Comparison of ENCODE assay signal across 31 cellular contexts in the genomic region with DNA sequence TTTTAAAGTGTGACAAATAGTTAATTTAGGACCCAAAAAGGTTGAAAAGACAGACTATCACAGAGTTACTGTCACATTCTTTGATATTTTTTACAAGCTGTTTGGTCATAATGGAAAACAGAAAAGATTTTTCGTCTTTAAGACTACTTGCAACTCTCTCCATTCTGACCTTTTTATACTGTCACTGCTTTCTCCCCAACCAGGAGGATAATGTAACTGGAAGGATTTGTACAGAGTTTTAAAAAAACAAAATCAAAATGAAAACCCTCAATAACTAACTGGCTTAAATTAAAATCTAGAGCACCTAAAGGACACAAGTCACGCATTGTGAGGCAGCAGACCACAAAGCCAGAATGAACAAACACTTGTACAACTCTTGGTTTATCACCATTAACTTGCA.
DNase-seq lines count a peak whose midpoint lies in the region; ATAC-seq and TF ChIP-seq lines count a peak whose summit lies in the region.
"Had no signal": no experiment of that assay in that cellular context is flagged by ENCODE, and none has a peak within 500 bp of the region (broad histone marks: within the 10 kb centered on the region; RNA-seq: fewer than 3 reads in every experiment).

No MANE protein-coding gene starts in this region.

- H3K4me2 ChIP-seq in H9 (ENCODE audit: insufficient read depth, insufficient read length, low read length): no peak overlapping the region
- H3K4me2 ChIP-seq: BLaER1 treated with 17β-estradiol and CSF1 and Interleukin-3, amounts not matched to agents 10 nM and 100 nM had no signal

- H3K4me1 Mint-ChIP-seq in H9: peaks cover 53 to 65% of the 10 kb centered on the region in 2 experiments
- H3K4me1 Mint-ChIP-seq in activated CD4-positive, alpha-beta T cell treated with anti-CD3 and anti-CD28 coated beads, Interleukin-2, amount 10 ng/mL, durations not matched to agents 24 days and 14 days: no peaks in the 10 kb centered on the region

- no peak overlapping the region for H4K91ac ChIP-seq in H9 (ENCODE audit: insufficient read length, low read depth, low read length)

- no peak overlapping the region for H4K5ac ChIP-seq in H9 (ENCODE audit: insufficient read length, low read depth, low read length)

- H3K4me1 ChIP-seq in H9 (ENCODE audit: insufficient read depth, low read length) (no peaks in the 10 kb centered on the region; the same call in 1 of the 2 replicates), endocrine pancreas (ENCODE audit: control insufficient read depth, insufficient read depth, low read length) (peaks cover 11% of the 10 kb centered on the region)
- H3K4me1 ChIP-seq: BLaER1 treated with 17β-estradiol and CSF1 and Interleukin-3, amounts not matched to agents 10 nM and 100 nM had no signal

- TF ChIP-seq CTCF in H9 (conservative IDR thresholded peaks at IDR 0.05): no peak

- H3K27ac ChIP-seq in H9 (ENCODE audit: insufficient read length, low read depth, low read length) (no peak overlapping the region), temporal lobe (ENCODE audit: low read depth, low read length) (peak overlapping the region; percentile 62)
- H3K27ac ChIP-seq: BLaER1 treated with 17β-estradiol and CSF1 and Interleukin-3, amounts not matched to agents 10 nM and 100 nM; cardiac muscle cell; neutrophil; right lobe of liver; spleen; thyroid gland had no signal

- no peaks in the 10 kb centered on the region for H3K27me3 Mint-ChIP-seq in H9 (ENCODE audit: low read depth)
- H3K27me3 Mint-ChIP-seq in activated CD4-positive, alpha-beta T cell treated with anti-CD3 and anti-CD28 coated beads, Interleukin-2, amount 10 ng/mL, durations not matched to agents 24 days and 14 days: no peaks in the 10 kb centered on the region
- H3K27me3 Mint-ChIP-seq: activated naive CD8-positive, alpha-beta T cell; activated T-cell treated with anti-CD3 and anti-CD28 coated beads, Interleukin-2, amount 50 U/mL, for 24 hours; progenitor cell of endocrine pancreas; stimulated activated naive CD8-positive, alpha-beta T cell treated with anti-CD3 and anti-CD28 coated beads, Interleukin-15, Interleukin-2, amounts not matched to agents 100 ng/mL and 50 ng/mL, for 24 hours had no signal

- no CpG with 5 or more reads among the region's 2 CpGs for WGBS in H9 (ENCODE audit: extremely low coverage, insufficient read length, low lambda C conversion rate)

- H3K9ac ChIP-seq in H9 (ENCODE audit: extremely low read depth, insufficient read length, low read length) (no peak overlapping the region), endocrine pancreas (ENCODE audit: control insufficient read depth, insufficient read depth, low read length) (no peak overlapping the region)
- H3K9ac ChIP-seq: BLaER1 treated with 17β-estradiol and CSF1 and Interleukin-3, amounts not matched to agents 10 nM and 100 nM had no signal

- no peaks in the 10 kb centered on the region; a peak in 1 of 7 replicates for H3K36me3 Mint-ChIP-seq in H9 (ENCODE audit: insufficient read depth in 1 of 3, low read depth in 3 of 3)
- no peaks in the 10 kb centered on the region for H3K36me3 Mint-ChIP-seq in activated CD4-positive, alpha-beta T cell treated with anti-CD3 and anti-CD28 coated beads, Interleukin-2, amount 10 ng/mL, durations not matched to agents 24 days and 14 days (ENCODE audit: low read depth)
- H3K36me3 Mint-ChIP-seq: mesothelial cell of epicardium had no signal

- no peak overlapping the region for H2BK12ac ChIP-seq in H9 (ENCODE audit: insufficient read length, low read depth, low read length)

- H3K36me3 ChIP-seq in endocrine pancreas (ENCODE audit: control insufficient read depth, insufficient read depth, low read length): no peaks in the 10 kb centered on the region
- H3K36me3 ChIP-seq: cardiac muscle cell, neutrophil, right lobe of liver, spleen, thyroid gland had no signal

- no peaks in the 10 kb centered on the region for H3K9me3 Mint-ChIP-seq in H9
- no peaks in the 10 kb centered on the region for H3K9me3 Mint-ChIP-seq in activated CD4-positive, alpha-beta T cell treated with anti-CD3 and anti-CD28 coated beads, Interleukin-2, amount 10 ng/mL, durations not matched to agents 24 days and 14 days
- H3K9me3 Mint-ChIP-seq: activated T-cell treated with anti-CD3 and anti-CD28 coated beads, Interleukin-2, amount 50 U/mL, for 24 hours; endodermal cell; mesothelial cell of epicardium; stimulated activated naive CD8-positive, alpha-beta T cell treated with anti-CD3 and anti-CD28 coated beads, Interleukin-15, Interleukin-2, amounts not matched to agents 100 ng/mL and 50 ng/mL, for 24 hours had no signal

- H2BK5ac ChIP-seq in H9 (ENCODE audit: insufficient read length, low read length): no peak overlapping the region

- H3K23me2 ChIP-seq in H9 (ENCODE audit: insufficient read length, low read depth, low read length, poor library complexity, severe bottlenecking): no peaks in the 10 kb centered on the region

- H4K20me1 ChIP-seq in H9 (ENCODE audit: control insufficient read depth, insufficient read depth, insufficient read length): no peaks in the 10 kb centered on the region
- H4K20me1 ChIP-seq: BLaER1 treated with 17β-estradiol and CSF1 and Interleukin-3, amounts not matched to agents 10 nM and 100 nM had no signal

- peak overlapping the region; percentile 52 for H3K4me3 ChIP-seq in endocrine pancreas (ENCODE audit: control insufficient read depth, insufficient read depth, low read length)
- H3K4me3 ChIP-seq: BLaER1 treated with 17β-estradiol and CSF1 and Interleukin-3, amounts not matched to agents 10 nM and 100 nM; cardiac muscle cell; right lobe of liver; spleen; thyroid gland had no signal

- no peak overlapping the region for H4K8ac ChIP-seq in H9 (replicated peaks; ENCODE audit: insufficient read length, low read depth, low read length)

- no peak overlapping the region for H3K18ac ChIP-seq in H9 (ENCODE audit: insufficient read length, low read depth, low read length)

- no peak overlapping the region for H3K23ac ChIP-seq in H9 (ENCODE audit: insufficient read length, low read depth, low read length)

- no peak overlapping the region for H3K56ac ChIP-seq in H9 (ENCODE audit: insufficient read length, low read depth, low read length)

- no peak overlapping the region for H2BK15ac ChIP-seq in H9 (ENCODE audit: low read depth, low read length)

- no peak overlapping the region for H2AK5ac ChIP-seq in H9 (ENCODE audit: insufficient read length, low read length)

- no peak overlapping the region for H2BK20ac ChIP-seq in H9 (ENCODE audit: low read depth, low read length, poor library complexity, severe bottlenecking)

- intact Hi-C loops in activated CD4-positive, alpha-beta T cell treated with anti-CD3 and anti-CD28 coated beads, Interleukin-2, amount 10 ng/mL, durations not matched to agents 24 days and 14 days (cut with micrococcal nuclease): no loop called here

- peak overlapping the region in 1 of 2 experiments; percentile 11; a peak in 1 of 5 replicates for H3K4me3 Mint-ChIP-seq in H9
- H3K4me3 Mint-ChIP-seq in activated CD4-positive, alpha-beta T cell treated with anti-CD3 and anti-CD28 coated beads, Interleukin-2, amount 10 ng/mL, durations not matched to agents 24 days and 14 days: no peak overlapping the region
- H3K4me3 Mint-ChIP-seq: activated naive CD8-positive, alpha-beta T cell; activated T-cell treated with anti-CD3 and anti-CD28 coated beads, Interleukin-2, amount 50 U/mL, for 24 hours; endodermal cell; mesothelial cell of epicardium; stimulated activated naive CD8-positive, alpha-beta T cell treated with anti-CD3 and anti-CD28 coated beads, Interleukin-15, Interleukin-2, amounts not matched to agents 100 ng/mL and 50 ng/mL, for 24 hours had no signal

- H3K27me3 ChIP-seq in H9 (ENCODE audit: insufficient read depth, low read length) (no peaks in the 10 kb centered on the region), endocrine pancreas (ENCODE audit: control insufficient read depth, insufficient read depth, low read length) (no peaks in the 10 kb centered on the region)
- H3K27me3 ChIP-seq: BLaER1 treated with 17β-estradiol and CSF1 and Interleukin-3, amounts not matched to agents 10 nM and 100 nM; cardiac muscle cell; neutrophil; right lobe of liver; spleen; thyroid gland had no signal

- H3K14ac ChIP-seq in H9 (ENCODE audit: insufficient read depth, low read length): no peak overlapping the region

- H3K4ac ChIP-seq in H9 (ENCODE audit: low read depth, low read length): no peak overlapping the region

- H3K79me1 ChIP-seq in H9 (ENCODE audit: insufficient read depth, low read depth, low read length, poor library complexity, severe bottlenecking): no peaks in the 10 kb centered on the region

- H3K79me2 ChIP-seq in H9 (ENCODE audit: insufficient read depth, low read length): no peaks in the 10 kb centered on the region

- H2AFZ ChIP-seq in H9 (ENCODE audit: low read length): no peak overlapping the region

- H3K9me3 ChIP-seq in H9 (ENCODE audit: control insufficient read depth, low read depth, low read length): no peaks in the 10 kb centered on the region
- no peaks in the 10 kb centered on the region for H3K9me3 ChIP-seq in endocrine pancreas (ENCODE audit: control insufficient read depth, low read length)
- H3K9me3 ChIP-seq: BLaER1 treated with 17β-estradiol and CSF1 and Interleukin-3, amounts not matched to agents 10 nM and 100 nM; neutrophil; right lobe of liver; spleen; thyroid gland had no signal

- no peak overlapping the region for H2BK120ac ChIP-seq in H9 (ENCODE audit: low read depth, low read length, poor library complexity, severe bottlenecking)

- DNase-seq in H9: no peak
- DNase-seq in NCI-H69 (lab: John Stamatoyannopoulos, UW): peak; percentile 43
- no peak for DNase-seq in NCI-H2081 treated with DMSO at 0.1 percent for 48 hours (lab: John Stamatoyannopoulos, UW)
- no peak for DNase-seq in activated CD4-positive, alpha-beta T cell treated with anti-CD3 and anti-CD28 coated beads, Interleukin-2, amount 10 ng/mL, durations not matched to agents 24 days and 14 days
- DNase-seq: activated CD4-positive, alpha-beta T cell treated with anti-CD3 and anti-CD28 coated beads for 48 hours; activated CD8-positive, alpha-beta memory T cell treated with anti-CD3 and anti-CD28 coated beads for 24 hours; activated effector memory CD4-positive, alpha-beta T cell treated with anti-CD3 and anti-CD28 coated beads, Interleukin-2, amount 50 U/mL, for 16 hours; activated T-cell treated with anti-CD3 and anti-CD28 coated beads, Interleukin-2, amount 50 U/mL, for 24 hours; aorta; cortex of kidney; DMS53; endodermal cell; kidney; NCI-H1694; NCI-H524 treated with DMSO at 0.1 percent for 48 hours; right lobe of liver; SHP77 treated with DMSO at 0.1 percent for 48 hours; spleen; stimulated activated CD4-positive, alpha-beta T cell treated with anti-CD3 and anti-CD28 coated beads, Interleukin-2, amount 100 ng/mL, for 24 hours; thyroid gland had no signal

- H3T11ph ChIP-seq in H9 (ENCODE audit: low read length): no peak overlapping the region

- ATAC-seq in GM21717 (IDR thresholded peaks at IDR 0.05; ENCODE audit: unreplicated experiment): no peak
- ATAC-seq: Panc1, right lobe of liver had no signal

- peak overlapping the region; percentile 78 to 90 (median 78); a peak in 4 of 7 replicates for H3K27ac Mint-ChIP-seq in H9
- no peak overlapping the region for H3K27ac Mint-ChIP-seq in activated CD4-positive, alpha-beta T cell treated with anti-CD3 and anti-CD28 coated beads, Interleukin-2, amount 10 ng/mL, durations not matched to agents 24 days and 14 days
- H3K27ac Mint-ChIP-seq: activated naive CD8-positive, alpha-beta T cell; activated T-cell treated with anti-CD3 and anti-CD28 coated beads, Interleukin-2, amount 50 U/mL, for 24 hours; mesothelial cell of epicardium; progenitor cell of endocrine pancreas; stimulated activated naive CD8-positive, alpha-beta T cell treated with anti-CD3 and anti-CD28 coated beads, Interleukin-15, Interleukin-2, amounts not matched to agents 100 ng/mL and 50 ng/mL, for 24 hours had no signal
